13 cellular contexts compared by ENCODE assay signal in the genomic region with DNA sequence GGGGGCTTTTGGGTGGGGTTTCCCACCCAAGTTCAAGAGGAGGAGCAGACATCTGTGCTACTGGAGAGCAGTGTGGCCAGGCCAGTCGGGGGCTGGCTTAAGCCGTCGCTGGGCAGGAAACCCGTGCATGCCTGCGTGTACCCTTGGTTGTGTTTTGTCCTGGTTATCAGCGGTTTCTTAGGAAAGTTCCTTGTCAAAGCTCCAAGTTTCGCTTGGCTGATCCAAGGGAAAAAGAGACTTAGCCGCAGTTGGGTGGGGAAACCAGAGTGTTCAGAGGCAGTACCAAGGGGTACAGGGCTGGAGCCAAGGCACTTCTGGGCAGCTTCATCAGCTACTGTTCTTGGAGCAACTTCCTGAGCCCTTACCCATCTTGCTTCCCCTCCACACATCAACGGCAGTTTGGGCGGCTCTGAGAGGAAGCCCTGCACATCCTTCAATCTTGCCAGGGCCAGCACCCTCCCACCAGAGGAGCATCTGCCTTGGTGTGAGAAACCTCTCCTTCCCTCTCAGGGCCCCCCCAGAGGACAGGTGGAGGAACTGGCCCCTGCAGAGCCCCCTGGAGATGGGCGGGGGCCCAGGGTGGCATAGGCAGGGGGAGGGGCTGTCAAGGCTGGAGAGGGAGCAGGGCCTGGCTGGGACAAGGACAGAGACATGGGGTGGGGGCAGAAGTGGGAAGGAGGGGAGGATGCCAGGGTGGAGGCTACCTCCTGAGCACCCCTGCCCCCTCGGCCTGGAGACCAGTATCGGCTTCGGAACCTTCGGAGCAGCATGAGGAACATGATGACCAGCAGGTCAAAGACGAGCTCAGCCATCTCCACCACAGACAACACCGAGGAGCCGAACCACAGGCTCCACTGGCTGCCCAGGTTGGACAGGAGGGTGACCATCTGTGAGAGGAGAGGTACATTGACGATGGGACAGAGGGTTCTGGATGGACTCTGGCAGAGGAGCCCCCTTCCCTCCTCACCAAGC. TPM values are rescaled to one million over a fixed set of nuclear protein-coding genes. Genes with fewer than 3 reads are reported as not detected.
DNase-seq lines count a peak whose midpoint lies in the region; ATAC-seq, FAIRE-seq and TF ChIP-seq lines count a peak whose summit lies in the region.
"Had no signal": no experiment of that assay in that cellular context is flagged by ENCODE, and none has a peak within 500 bp of the region (broad histone marks: within the 10 kb centered on the region; RNA-seq: fewer than 3 reads in every experiment).

No MANE protein-coding gene starts in this region.

- intact Hi-C loops in HepG2 (cut with micrococcal nuclease; ENCODE audit: unreplicated experiment) (loop anchor here (10.0 kb wide), 1 partner anchor 187 kb away; a partner anchor contains a TSS), aorta (cut with DNase I) (loop anchor here in 1 of 2 donors (1.0 kb wide), 1 partner anchor 24 kb away; no protein-coding TSS in a partner anchor)

- in situ Hi-C loops in HepG2 (cut with HindIII; ENCODE audit: extremely low pct_ligation_motif_present, low pct_unique_long_range_greater_than_20kb), result no loop called here

- TF ChIP-seq EP300 in HepG2 (IDR thresholded peaks at IDR 0.05; ENCODE audit: low read depth in 2 of 2, low read length in 2 of 2) (no peak), HepG2 (CRISPR knock-in tag; IDR thresholded peaks at IDR 0.05; ENCODE audit: borderline replicate concordance) (no peak)

- no peak for DNase-seq in HepG2 (ENCODE audit: low spot score)
- peak; percentile 71 to 91 for DNase-seq in fibroblast of lung (ENCODE audit: low read depth in 2 of 2)
- DNase-seq in omental fat pad (ENCODE audit: low spot score), result no peak
- DNase-seq in aorta, result peak; percentile 90 to 91
- DNase-seq in activated CD4-positive, alpha-beta T cell treated with anti-CD3 and anti-CD28 coated beads for 4 hours, result no peak
- DNase-seq: activated CD4-positive, alpha-beta T cell treated with anti-CD3 and anti-CD28 coated beads, Interleukin-2, amount 50 U/mL, for 1 hour; HFFc6; midbrain had no signal

- POLR2A ChIA-PET in HepG2 (lab: Yijun Ruan, JAX), result interaction anchor here (2.4 to 3.5 kb wide), 2 partner anchors 12 to 15 kb away, joined by 26 to 72 read pairs; no protein-coding TSS in a partner anchor

- TF ChIP-seq RAD21 in liver (IDR thresholded peaks at IDR 0.05) (no peak), HepG2 (CRISPR knock-in tag; IDR thresholded peaks at IDR 0.05) (no peak)

- 69% methylated on average over 19 of the region's 19 CpGs for WGBS in liver
- WGBS in HepG2 (ENCODE audit: low lambda C conversion rate), result 93% methylated on average over 16 of the region's 19 CpGs
- 40% methylated on average over 19 of the region's 19 CpGs for WGBS in aorta, 2 donors

- H4K20me1 ChIP-seq in HepG2 (ENCODE audit: insufficient read depth, low read length) (no peaks in the 10 kb centered on the region), fibroblast of lung (ENCODE audit: control insufficient read depth, extremely low read depth, insufficient read depth, low read length) (no peaks in the 10 kb centered on the region)

- CTCF ChIA-PET in HepG2 (lab: Yijun Ruan, JAX; ENCODE audit: low intra/inter-chr PET ratio, low total read pairs), result no interaction called here

- H3K9me3 ChIP-seq in liver (ENCODE audit: control insufficient read depth in 4 of 4, low read length in 3 of 4) (no peaks in the 10 kb centered on the region), HepG2 (ENCODE audit: low read length) (no peaks in the 10 kb centered on the region), fibroblast of lung (ENCODE audit: control insufficient read depth, insufficient read depth, low read depth, low read length) (no peaks in the 10 kb centered on the region), aorta (ENCODE audit: control insufficient read depth, low read length) (no peaks in the 10 kb centered on the region)

- H3K9ac ChIP-seq in liver (ENCODE audit: low read depth in 1 of 2, low read length in 2 of 2), result no peak overlapping the region
- no peak overlapping the region for H3K9ac ChIP-seq in HepG2 (ENCODE audit: insufficient read depth, low read depth, low read length)
- H3K9ac ChIP-seq in fibroblast of lung (ENCODE audit: insufficient read depth, low read length), result no peak overlapping the region

- H3K36me3 ChIP-seq in liver (ENCODE audit: control insufficient read depth in 4 of 4, insufficient read depth in 3 of 4, low read depth in 1 of 4, low read length in 3 of 4) (no peaks in the 10 kb centered on the region), HepG2 (replicated peaks in 1 of 2; ENCODE audit: control insufficient read depth in 1 of 2, insufficient read depth in 2 of 2, low read length in 2 of 2) (no peaks in the 10 kb centered on the region), fibroblast of lung (ENCODE audit: control insufficient read depth, insufficient read depth, low read length) (no peaks in the 10 kb centered on the region), aorta (ENCODE audit: control insufficient read depth in 1 of 2, insufficient read depth in 2 of 2, low read length in 1 of 2) (no peaks in the 10 kb centered on the region)

- no peak overlapping the region for H3K4me2 ChIP-seq in HepG2 (ENCODE audit: low read depth, low read length)
- peak overlapping the region; percentile 48 for H3K4me2 ChIP-seq in fibroblast of lung (ENCODE audit: extremely low read depth, insufficient read depth, low read length)

- H3K4me3 ChIP-seq in liver (ENCODE audit: low read depth in 1 of 3, low read length in 3 of 3) (no peak overlapping the region), HepG2 (replicated peaks in 1 of 3; ENCODE audit: insufficient read depth in 1 of 3, low read depth in 2 of 3, low read length in 3 of 3) (no peak overlapping the region), fibroblast of lung (replicated peaks in 1 of 4; ENCODE audit: control extremely low read depth in 1 of 4, insufficient read depth in 1 of 4, low read depth in 3 of 4, low read length in 4 of 4) (no peak overlapping the region), aorta (ENCODE audit: low read length in 2 of 2) (no peak overlapping the region)

- H2AFZ ChIP-seq in HepG2 (ENCODE audit: low read length), result no peak overlapping the region
- H2AFZ ChIP-seq in fibroblast of lung (ENCODE audit: low read length), result peak overlapping the region; percentile 69

- ATAC-seq in HepG2 (no peak), omental fat pad (ENCODE audit: low FRiP score) (peak; percentile 49), aorta (ENCODE audit: low FRiP score) (peak; percentile 90), GM19328 (IDR thresholded peaks at IDR 0.05; ENCODE audit: unreplicated experiment) (no peak), HG03378 (IDR thresholded peaks at IDR 0.05; ENCODE audit: unreplicated experiment) (no peak)

- H3K27me3 ChIP-seq in liver (ENCODE audit: control insufficient read depth in 4 of 4, insufficient read depth in 4 of 4, low read length in 3 of 4), result no peaks in the 10 kb centered on the region
- no peaks in the 10 kb centered on the region for H3K27me3 ChIP-seq in HepG2 (ENCODE audit: control insufficient read depth in 1 of 2, insufficient read depth in 2 of 2, low read length in 2 of 2)
- H3K27me3 ChIP-seq in fibroblast of lung (ENCODE audit: control insufficient read depth, insufficient read depth, low read length), result no peaks in the 10 kb centered on the region
- H3K27me3 ChIP-seq in aorta (ENCODE audit: control insufficient read depth in 1 of 2, insufficient read depth in 2 of 2, low read length in 1 of 2), result no peaks in the 10 kb centered on the region

- H3K4me1 ChIP-seq in liver (ENCODE audit: control insufficient read depth in 4 of 4, insufficient read depth in 4 of 4, low read length in 3 of 4) (peaks cover 0 to 6% (median 2%) of the 10 kb centered on the region in 4 donors), HepG2 (ENCODE audit: insufficient read depth, low read length) (peaks cover 57% of the 10 kb centered on the region), fibroblast of lung (ENCODE audit: control insufficient read depth, extremely low read depth, insufficient read depth, low read length) (peaks cover 18% of the 10 kb centered on the region), aorta (ENCODE audit: control insufficient read depth in 1 of 2, insufficient read depth in 2 of 2, low read length in 2 of 2) (peaks cover 2 to 3% of the 10 kb centered on the region in 2 donors)

- no peak for TF ChIP-seq POLR2A in HepG2 (IDR thresholded peaks at IDR 0.05; ENCODE audit: insufficient read depth in 1 of 2, low read depth in 2 of 2, low read length in 2 of 2)

- TF ChIP-seq CTCF in liver (IDR thresholded peaks at IDR 0.05; ENCODE audit: low read depth, low read length, missing input control), result no peak
- no peak for TF ChIP-seq CTCF in HepG2 (CRISPR knock-in tag; IDR thresholded peaks at IDR 0.05)
- no peak for TF ChIP-seq CTCF in fibroblast of lung (conservative IDR thresholded peaks at IDR 0.05 in 1 of 2, IDR thresholded peaks at IDR 0.05 in 1 of 2; ENCODE audit: low read depth in 1 of 2, low read length in 2 of 2)
- no peak for TF ChIP-seq CTCF in omental fat pad (IDR thresholded peaks at IDR 0.05)

- H3K27ac ChIP-seq in liver (ENCODE audit: low read depth in 1 of 2, low read length in 2 of 2), result peak overlapping the region; percentile 19 to 32
- no peak overlapping the region for H3K27ac ChIP-seq in HepG2 (ENCODE audit: extremely low read length, insufficient read depth, low read length)
- no peak overlapping the region for H3K27ac ChIP-seq in fibroblast of lung (ENCODE audit: insufficient read depth, low read length)
- H3K27ac ChIP-seq in aorta (ENCODE audit: low read depth in 1 of 2, low read length in 2 of 2), result peak overlapping the region; percentile 49 to 89

- BruUV-seq in HepG2 (replicated peaks; lab: Mats Ljungman, UMichigan), result no TSS peak

- no peak for FAIRE-seq in HepG2 (lab: Jason Lieb, UNC)

- no peaks in the 10 kb centered on the region for H3K79me2 ChIP-seq in HepG2 (ENCODE audit: insufficient read depth, low read length)
- H3K79me2 ChIP-seq in fibroblast of lung (ENCODE audit: control insufficient read depth, insufficient read depth, low read length), result no peaks in the 10 kb centered on the region

RNA-seq across cellular contexts. Expression of a gene that starts 5.8 kb away (rescaled TPM):
- 100 to 1,000 TPM in 1 of 2 donors, 10 to 100 TPM in 1; 36.9 to 144 TPM for total RNA-seq in liver
- 100 to 1,000 TPM in 1 of 2 donors, 10 to 100 TPM in 1; 56.0 to 121 TPM for polyA plus RNA-seq in liver
- total RNA-seq in HepG2 (2016; rRNA removed; fragmentation: Illumina TruSeq; extraction: Trizol), result 21.9 and 41.5 TPM in 2 replicates
- 16.3 and 18.0 TPM in 2 replicates for total RNA-seq in HepG2 (2016; cell fraction: cytosol; rRNA removed; fragmentation: Illumina TruSeq; extraction: Trizol; ENCODE audit: low read depth)
- 28.8 and 36.5 TPM in 2 replicates for total RNA-seq in HepG2 (2016; cell fraction: insoluble cytoplasmic fraction; rRNA removed; fragmentation: Illumina TruSeq; extraction: Trizol)
- 19.8 and 22.3 TPM in 2 replicates for total RNA-seq in HepG2 (2016; cell fraction: membrane; rRNA removed; fragmentation: Illumina TruSeq; extraction: Trizol)
- total RNA-seq in HepG2 (2016; cell fraction: nucleus; rRNA removed; fragmentation: Illumina TruSeq; extraction: Trizol), result 36.8 and 40.7 TPM in 2 replicates
- polyA plus RNA-seq in HepG2 (2011; rRNA removed), result 41.4 and 61.2 TPM in 2 replicates
- polyA plus RNA-seq in HepG2 (2011; cell fraction: cytosol; rRNA removed), result 53.0 and 53.4 TPM in 2 replicates
- 67.2 and 67.4 TPM in 2 replicates for polyA plus RNA-seq in HepG2 (2011; cell fraction: nucleus; rRNA removed)
- 40.9 and 56.2 TPM in 2 replicates for polyA plus RNA-seq in HepG2 (2012)
- polyA plus RNA-seq in HepG2 (2016; cell fraction: cytosol; fragmentation: Illumina TruSeq; extraction: Trizol; ENCODE audit: low read depth), result 5.2 and 6.8 TPM in 2 replicates
- 31.8 and 38.4 TPM in 2 replicates for polyA plus RNA-seq in HepG2 (2016; cell fraction: insoluble cytoplasmic fraction; fragmentation: Illumina TruSeq; extraction: Trizol; ENCODE audit: low read depth)
- polyA plus RNA-seq in HepG2 (2016; cell fraction: membrane; fragmentation: Illumina TruSeq; extraction: Trizol; ENCODE audit: low read depth), result 14.3 and 15.5 TPM in 2 replicates
- 75.7 and 99.5 TPM in 2 replicates for polyA plus RNA-seq in HepG2 (2016; cell fraction: nucleus; fragmentation: Illumina TruSeq; extraction: Trizol; ENCODE audit: insufficient read depth, low read depth)
- polyA minus RNA-seq in HepG2 (2011; rRNA and poly(A)+ RNA removed; ENCODE audit: low replicate concordance), result 88.8 and 131 TPM in 2 replicates
- polyA minus RNA-seq in HepG2 (2011; cell fraction: cytosol; rRNA and poly(A)+ RNA removed), result 52.9 and 68.3 TPM in 2 replicates
- 54.3 and 80.4 TPM in 2 replicates for polyA minus RNA-seq in HepG2 (2011; cell fraction: nucleus; rRNA and poly(A)+ RNA removed)
- total RNA-seq in fibroblast of lung, result 141 and 157 TPM in 2 replicates
- polyA plus RNA-seq in fibroblast of lung, result 182 and 257 TPM in 2 replicates
- 146 and 182 TPM in 2 replicates for polyA plus RNA-seq in fibroblast of lung (2012)
- polyA minus RNA-seq in fibroblast of lung (ENCODE audit: low replicate concordance), result 357 and 498 TPM in 2 replicates
- total RNA-seq in omental fat pad, result 100 to 1,000 TPM; 279 to 689 (median 317) TPM
- 100 to 1,000 TPM; 190 to 236 TPM for total RNA-seq in aorta
- 100 to 1,000 TPM in 1 of 2 donors, 10 to 100 TPM in 1; 36.9 to 112 TPM for polyA plus RNA-seq in aorta

RNA-seq across cellular contexts. Expression of a gene that starts 27.7 kb away (rescaled TPM):
- total RNA-seq in liver, result 1 to 10 TPM in 1 of 2 donors, under 1 TPM in 1; 0.47 to 7.7 TPM
- 1 to 10 TPM; 2.2 to 3.5 TPM for polyA plus RNA-seq in liver
- total RNA-seq in HepG2 (2016; rRNA removed; fragmentation: Illumina TruSeq; extraction: Trizol), result 0.63 and 1.5 TPM in 2 replicates
- total RNA-seq in HepG2 (2016; cell fraction: cytosol; rRNA removed; fragmentation: Illumina TruSeq; extraction: Trizol; ENCODE audit: low read depth), result 0.71 and 1.2 TPM in 2 replicates
- 0.71 and 1.6 TPM in 2 replicates for total RNA-seq in HepG2 (2016; cell fraction: insoluble cytoplasmic fraction; rRNA removed; fragmentation: Illumina TruSeq; extraction: Trizol)
- 0.72 and 0.87 TPM in 2 replicates for total RNA-seq in HepG2 (2016; cell fraction: membrane; rRNA removed; fragmentation: Illumina TruSeq; extraction: Trizol)
- 1.8 and 5.0 TPM in 2 replicates for total RNA-seq in HepG2 (2016; cell fraction: nucleus; rRNA removed; fragmentation: Illumina TruSeq; extraction: Trizol)
- polyA plus RNA-seq in HepG2 (2011; rRNA removed), result 14.6 and 32.8 TPM in 2 replicates
- polyA plus RNA-seq in HepG2 (2011; cell fraction: cytosol; rRNA removed), result 6.1 and 12.5 TPM in 2 replicates
- polyA plus RNA-seq in HepG2 (2011; cell fraction: nucleus; rRNA removed), result 24.9 and 39.4 TPM in 2 replicates
- 17.5 and 19.3 TPM in 2 replicates for polyA plus RNA-seq in HepG2 (2012)
- 0.22 and 0.41 TPM in 2 replicates for polyA plus RNA-seq in HepG2 (2016; cell fraction: cytosol; fragmentation: Illumina TruSeq; extraction: Trizol; ENCODE audit: low read depth)
- polyA plus RNA-seq in HepG2 (2016; cell fraction: insoluble cytoplasmic fraction; fragmentation: Illumina TruSeq; extraction: Trizol; ENCODE audit: low read depth), result 1.0 and 1.6 TPM in 2 replicates
- 0.66 and 1.1 TPM in 2 replicates for polyA plus RNA-seq in HepG2 (2016; cell fraction: membrane; fragmentation: Illumina TruSeq; extraction: Trizol; ENCODE audit: low read depth)
- polyA plus RNA-seq in HepG2 (2016; cell fraction: nucleus; fragmentation: Illumina TruSeq; extraction: Trizol; ENCODE audit: insufficient read depth, low read depth), result 4.0 and 5.1 TPM in 2 replicates
- 9.5 and 30.0 TPM in 2 replicates for polyA minus RNA-seq in HepG2 (2011; rRNA and poly(A)+ RNA removed; ENCODE audit: low replicate concordance)
- 5.9 and 14.3 TPM in 2 replicates for polyA minus RNA-seq in HepG2 (2011; cell fraction: cytosol; rRNA and poly(A)+ RNA removed)
- 10.9 and 24.2 TPM in 2 replicates for polyA minus RNA-seq in HepG2 (2011; cell fraction: nucleus; rRNA and poly(A)+ RNA removed)
- under 0.01 and 0.26 TPM in 2 replicates for total RNA-seq in fibroblast of lung
- polyA plus RNA-seq in fibroblast of lung, result 0.05 and 0.08 TPM in 2 replicates
- polyA plus RNA-seq in fibroblast of lung (2012), result 0.13 and 0.29 TPM in 2 replicates
- not detected in 2 replicates for polyA minus RNA-seq in fibroblast of lung (ENCODE audit: low replicate concordance)
- 10 to 100 TPM in 3 of 4 donors, 1 to 10 TPM in 1; 1.9 to 29.0 (median 15.7) TPM for total RNA-seq in omental fat pad
- 1 to 10 TPM; 1.5 to 2.4 TPM for total RNA-seq in aorta
- 1 to 10 TPM in 1 of 2 donors, under 1 TPM in 1; 0.61 to 1.5 TPM for polyA plus RNA-seq in aorta
- total RNA-seq: cerebellum had no signal
- polyA plus RNA-seq: IgD-negative memory B cell had no signal

RNA-seq across cellular contexts. Expression of a gene that starts 36.3 kb away (rescaled TPM):
- total RNA-seq in liver (10 to 100 TPM; 15.8 to 93.9 TPM), HepG2 (2016; rRNA removed; fragmentation: Illumina TruSeq; extraction: Trizol) (12.1 and 34.8 TPM in 2 replicates), fibroblast of lung (60.6 and 78.4 TPM in 2 replicates), omental fat pad (100 to 1,000 TPM in 3 of 4 donors, 10 to 100 TPM in 1; 99.9 to 171 (median 142) TPM), aorta (100 to 1,000 TPM in 1 of 2 donors, 10 to 100 TPM in 1; 83.1 to 103 TPM)
- polyA plus RNA-seq in liver (100 to 1,000 TPM in 1 of 2 donors, 10 to 100 TPM in 1; 84.1 to 138 TPM), HepG2 (2011; rRNA removed) (31.4 and 39.0 TPM in 2 replicates), fibroblast of lung (45.8 and 55.7 TPM in 2 replicates), aorta (10 to 100 TPM; 20.5 to 87.8 TPM)
- 24.4 and 24.5 TPM in 2 replicates for total RNA-seq in HepG2 (2016; cell fraction: cytosol; rRNA removed; fragmentation: Illumina TruSeq; extraction: Trizol; ENCODE audit: low read depth)
- 11.6 and 40.0 TPM in 2 replicates for total RNA-seq in HepG2 (2016; cell fraction: insoluble cytoplasmic fraction; rRNA removed; fragmentation: Illumina TruSeq; extraction: Trizol)
- 34.7 and 35.3 TPM in 2 replicates for total RNA-seq in HepG2 (2016; cell fraction: membrane; rRNA removed; fragmentation: Illumina TruSeq; extraction: Trizol)
- 39.7 and 43.6 TPM in 2 replicates for total RNA-seq in HepG2 (2016; cell fraction: nucleus; rRNA removed; fragmentation: Illumina TruSeq; extraction: Trizol)
- 23.7 and 29.3 TPM in 2 replicates for polyA plus RNA-seq in HepG2 (2011; cell fraction: cytosol; rRNA removed)
- 82.9 and 92.1 TPM in 2 replicates for polyA plus RNA-seq in HepG2 (2011; cell fraction: nucleus; rRNA removed)
- polyA plus RNA-seq in HepG2 (2012), result 25.8 and 37.8 TPM in 2 replicates
- polyA plus RNA-seq in HepG2 (2016; cell fraction: cytosol; fragmentation: Illumina TruSeq; extraction: Trizol; ENCODE audit: low read depth), result 19.3 and 21.0 TPM in 2 replicates
- polyA plus RNA-seq in HepG2 (2016; cell fraction: insoluble cytoplasmic fraction; fragmentation: Illumina TruSeq; extraction: Trizol; ENCODE audit: low read depth), result 16.0 and 16.4 TPM in 2 replicates
- polyA plus RNA-seq in HepG2 (2016; cell fraction: membrane; fragmentation: Illumina TruSeq; extraction: Trizol; ENCODE audit: low read depth), result 27.4 and 28.3 TPM in 2 replicates
- polyA plus RNA-seq in HepG2 (2016; cell fraction: nucleus; fragmentation: Illumina TruSeq; extraction: Trizol; ENCODE audit: insufficient read depth, low read depth), result 117 and 123 TPM in 2 replicates
- polyA minus RNA-seq in HepG2 (2011; rRNA and poly(A)+ RNA removed; ENCODE audit: low replicate concordance), result 16.2 and 29.7 TPM in 2 replicates
- polyA minus RNA-seq in HepG2 (2011; cell fraction: cytosol; rRNA and poly(A)+ RNA removed), result 11.5 and 14.0 TPM in 2 replicates
- 22.4 and 34.2 TPM in 2 replicates for polyA minus RNA-seq in HepG2 (2011; cell fraction: nucleus; rRNA and poly(A)+ RNA removed)
- polyA plus RNA-seq in fibroblast of lung (2012), result 81.9 and 99.1 TPM in 2 replicates
- 78.7 and 105 TPM in 2 replicates for polyA minus RNA-seq in fibroblast of lung (ENCODE audit: low replicate concordance)
- polyA plus RNA-seq: IgD-negative memory B cell had no signal

RNA-seq across cellular contexts. Expression of a gene that starts 37.2 kb away (rescaled TPM):
- total RNA-seq in liver (1 to 10 TPM; 2.2 to 6.3 TPM), HepG2 (2016; rRNA removed; fragmentation: Illumina TruSeq; extraction: Trizol) (13.1 and 18.9 TPM in 2 replicates), fibroblast of lung (under 0.01 and 0.50 TPM in 2 replicates), omental fat pad (10 to 100 TPM; 10.1 to 77.1 (median 13.8) TPM), aorta (1 to 10 TPM in 1 of 2 donors, under 1 TPM in 1; 0.88 to 1.5 TPM)
- polyA plus RNA-seq in liver (1 to 10 TPM; 2.4 to 2.7 TPM), HepG2 (2011; rRNA removed) (17.0 and 26.8 TPM in 2 replicates), fibroblast of lung (0.07 and 0.26 TPM in 2 replicates), aorta (10 to 100 TPM in 1 of 2 donors, under 1 TPM in 1; 0.15 to 90.3 TPM)
- total RNA-seq in HepG2 (2016; cell fraction: cytosol; rRNA removed; fragmentation: Illumina TruSeq; extraction: Trizol; ENCODE audit: low read depth), result 11.1 and 14.7 TPM in 2 replicates
- 15.0 and 16.9 TPM in 2 replicates for total RNA-seq in HepG2 (2016; cell fraction: insoluble cytoplasmic fraction; rRNA removed; fragmentation: Illumina TruSeq; extraction: Trizol)
- total RNA-seq in HepG2 (2016; cell fraction: membrane; rRNA removed; fragmentation: Illumina TruSeq; extraction: Trizol), result 23.7 TPM in 2 replicates
- 15.6 and 19.7 TPM in 2 replicates for total RNA-seq in HepG2 (2016; cell fraction: nucleus; rRNA removed; fragmentation: Illumina TruSeq; extraction: Trizol)
- polyA plus RNA-seq in HepG2 (2011; cell fraction: cytosol; rRNA removed), result 12.8 and 29.8 TPM in 2 replicates
- polyA plus RNA-seq in HepG2 (2011; cell fraction: nucleus; rRNA removed), result 20.1 and 50.9 TPM in 2 replicates
- polyA plus RNA-seq in HepG2 (2012), result 16.4 and 22.2 TPM in 2 replicates
- 16.0 and 16.1 TPM in 2 replicates for polyA plus RNA-seq in HepG2 (2016; cell fraction: cytosol; fragmentation: Illumina TruSeq; extraction: Trizol; ENCODE audit: low read depth)
- polyA plus RNA-seq in HepG2 (2016; cell fraction: insoluble cytoplasmic fraction; fragmentation: Illumina TruSeq; extraction: Trizol; ENCODE audit: low read depth), result 15.2 and 21.6 TPM in 2 replicates
- 20.3 and 26.3 TPM in 2 replicates for polyA plus RNA-seq in HepG2 (2016; cell fraction: membrane; fragmentation: Illumina TruSeq; extraction: Trizol; ENCODE audit: low read depth)
- 28.0 and 30.9 TPM in 2 replicates for polyA plus RNA-seq in HepG2 (2016; cell fraction: nucleus; fragmentation: Illumina TruSeq; extraction: Trizol; ENCODE audit: insufficient read depth, low read depth)
- 0.70 and 23.3 TPM in 2 replicates for polyA minus RNA-seq in HepG2 (2011; rRNA and poly(A)+ RNA removed; ENCODE audit: low replicate concordance)
- polyA minus RNA-seq in HepG2 (2011; cell fraction: cytosol; rRNA and poly(A)+ RNA removed), result 8.8 and 12.8 TPM in 2 replicates
- polyA minus RNA-seq in HepG2 (2011; cell fraction: nucleus; rRNA and poly(A)+ RNA removed), result 13.3 and 16.5 TPM in 2 replicates
- 0.16 and 1.1 TPM in 2 replicates for polyA plus RNA-seq in fibroblast of lung (2012)
- polyA minus RNA-seq in fibroblast of lung (ENCODE audit: low replicate concordance), result 3.8 TPM in 1 of 2 replicates, not detected in the other
- total RNA-seq: HFFc6 had no signal
- polyA plus RNA-seq: IgD-negative memory B cell had no signal

Comparison
In these comparisons a context has a peak if more than half of its experiments do, and no peak if none do; other contexts are left out.
1. H3K27ac ChIP-seq: peak in liver (2 of 2) and aorta (2 of 2); none in HepG2 (single experiment) and fibroblast of lung (single experiment).
2. ATAC-seq: peak in omental fat pad (single experiment) and aorta (single experiment); none in HepG2 (single experiment), GM19328 (single experiment) and HG03378 (single experiment).
3. DNase-seq: peak in fibroblast of lung (2 of 2) and aorta (2 of 2); none in HepG2 (single experiment), omental fat pad (single experiment) and activated CD4-positive, alpha-beta T cell treated with anti-CD3 and anti-CD28 coated beads for 4 hours (0 of 2).